ENCODE assay signal across 8 cellular contexts in the genomic region with DNA sequence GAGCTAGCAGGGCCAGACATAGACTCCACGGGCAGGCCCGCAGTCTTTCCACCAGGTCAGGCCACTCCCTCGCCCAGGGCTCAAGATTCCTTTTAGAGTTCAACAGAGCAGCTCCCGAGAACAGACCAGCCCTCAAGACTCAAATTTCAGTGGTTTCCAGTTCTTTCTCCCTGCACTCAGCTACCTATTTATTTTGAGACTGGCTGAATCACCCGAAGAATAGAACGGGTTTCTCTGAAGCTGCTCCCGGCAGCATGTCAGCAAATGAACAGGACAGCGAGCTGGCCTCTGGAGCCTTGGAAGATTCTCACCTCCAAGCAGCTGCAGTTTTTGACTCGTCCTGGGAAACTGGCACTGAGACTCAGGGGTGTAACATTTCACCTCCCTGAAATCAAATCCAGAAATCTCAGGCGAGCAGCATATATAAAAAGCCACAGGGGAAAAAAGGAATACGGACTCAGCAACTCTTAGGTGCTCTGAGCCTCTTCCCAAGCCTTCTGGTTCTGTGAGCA.
DNase-seq lines count a peak whose midpoint lies in the region; ATAC-seq and TF ChIP-seq lines count a peak whose summit lies in the region.

No MANE protein-coding gene starts in this region.

- intact Hi-C loops in A673 (cut with micrococcal nuclease; ENCODE audit: unreplicated experiment), result no loop called here

- H3K27ac ChIP-seq in coronary artery (peak overlapping the region; percentile 3 to 20), A673 (ENCODE audit: low read depth, low read length, poor library complexity, severe bottlenecking) (no peak overlapping the region)

- H3K27ac Mint-ChIP-seq in nephron (peak overlapping the region; percentile 82 to 92 (median 88)), immature natural killer cell (peak overlapping the region in 1 of 6 donors; percentile 70)

- H3K27me3 Mint-ChIP-seq in nephron (ENCODE audit: low read depth) (no peaks in the 10 kb centered on the region), immature natural killer cell (ENCODE audit: low read depth in 3 of 3) (peaks cover under 1 to 12% (median 8%) of the 10 kb centered on the region in 3 donors)

- H3K4me3 Mint-ChIP-seq in nephron, result peak overlapping the region; percentile 18 to 57 (median 27)
- no peak overlapping the region for H3K4me3 Mint-ChIP-seq in immature natural killer cell

- CTCF ChIA-PET in BJ (lab: Yijun Ruan, JAX) (interaction anchor here (0.8 to 3.2 kb wide), 6 partner anchors 12 to 153 kb away, joined by 3 to 17 read pairs (median 4); no protein-coding TSS in a partner anchor), A673 (lab: Charles Lee) (no interaction called here)

- POLR2A ChIA-PET in BJ (lab: Charles Lee), result interaction anchor here (0.7 kb wide), 1 partner anchor 850 kb away, joined by 4 read pairs; no protein-coding TSS in a partner anchor
- POLR2A ChIA-PET in A673 (lab: Charles Lee; ENCODE audit: low non-redundant PET), result no interaction called here

- H3K4me3 ChIP-seq in BJ (ENCODE audit: low read depth, low read length), result no peak overlapping the region
- no peak overlapping the region for H3K4me3 ChIP-seq in coronary artery
- H3K4me3 ChIP-seq in A673 (ENCODE audit: low read depth, low read length, poor library complexity, severe bottlenecking), result no peak overlapping the region

- H3K36me3 Mint-ChIP-seq in nephron (ENCODE audit: low read depth) (no peaks in the 10 kb centered on the region), immature natural killer cell (peaks cover 14 to 32% (median 15%) of the 10 kb centered on the region in 3 donors)

- H3K9me3 Mint-ChIP-seq in nephron (no peaks in the 10 kb centered on the region), immature natural killer cell (no peaks in the 10 kb centered on the region)

- DNase-seq in BJ (ENCODE audit: low read depth) (peak; percentile 42), M059J (ENCODE audit: low read depth) (peak; percentile 95), coronary artery (ENCODE audit: low spot score) (no peak), A673 (ENCODE audit: low spot score) (no peak), OCI-M2 (lab: John Stamatoyannopoulos, UW; ENCODE audit: unreplicated experiment) (no peak), immature natural killer cell (no peak)

- TF ChIP-seq CTCF in BJ (IDR thresholded peaks at IDR 0.05; ENCODE audit: insufficient read depth, low read depth, low read length), result no peak
- TF ChIP-seq CTCF in coronary artery (IDR thresholded peaks at IDR 0.05), result no peak
- TF ChIP-seq CTCF in nephron (IDR thresholded peaks at IDR 0.05; ENCODE audit: unreplicated experiment in 3 of 3), result no peak
- TF ChIP-seq CTCF in A673 (conservative IDR thresholded peaks at IDR 0.05; ENCODE audit: low read depth, low read length), result no peak

- H3K4me1 Mint-ChIP-seq in nephron (peaks cover 61% of the 10 kb centered on the region), immature natural killer cell (peaks cover 36 to 45% of the 10 kb centered on the region in 2 donors)

- H3K36me3 ChIP-seq in BJ (ENCODE audit: control insufficient read depth, insufficient read depth, low read length) (peaks cover 31% of the 10 kb centered on the region), A673 (ENCODE audit: insufficient read depth, low read length, poor library complexity, severe bottlenecking) (no peaks in the 10 kb centered on the region)

- ATAC-seq in HG03095 (IDR thresholded peaks at IDR 0.05; ENCODE audit: unreplicated experiment), result no peak

- no TSS peak for BruUV-seq in A673 (replicated peaks; lab: Mats Ljungman, UMichigan)

- H3K9me3 ChIP-seq in A673 (ENCODE audit: low read depth, low read length, poor library complexity, severe bottlenecking), result no peaks in the 10 kb centered on the region

- no peaks in the 10 kb centered on the region for H3K4me1 ChIP-seq in A673 (ENCODE audit: insufficient read depth, low read length, poor library complexity, severe bottlenecking)

- no peaks in the 10 kb centered on the region for H3K27me3 ChIP-seq in BJ (ENCODE audit: control insufficient read depth, insufficient read depth, low read length)
- no peaks in the 10 kb centered on the region for H3K27me3 ChIP-seq in A673 (replicated peaks; ENCODE audit: insufficient read depth, low read depth, low read length, poor library complexity)

Comparison
In these comparisons a context has a peak if more than half of its experiments do, and no peak if none do; other contexts are left out.
1. DNase-seq: peak in BJ (single experiment) and M059J (single experiment); none in coronary artery (single experiment), A673 (single experiment), OCI-M2 (single experiment) and immature natural killer cell (0 of 3).
2. H3K4me3 Mint-ChIP-seq: peak in nephron (3 of 3); none in immature natural killer cell (0 of 5).